ENCODE assay signal across 16 cellular contexts in the genomic region with DNA sequence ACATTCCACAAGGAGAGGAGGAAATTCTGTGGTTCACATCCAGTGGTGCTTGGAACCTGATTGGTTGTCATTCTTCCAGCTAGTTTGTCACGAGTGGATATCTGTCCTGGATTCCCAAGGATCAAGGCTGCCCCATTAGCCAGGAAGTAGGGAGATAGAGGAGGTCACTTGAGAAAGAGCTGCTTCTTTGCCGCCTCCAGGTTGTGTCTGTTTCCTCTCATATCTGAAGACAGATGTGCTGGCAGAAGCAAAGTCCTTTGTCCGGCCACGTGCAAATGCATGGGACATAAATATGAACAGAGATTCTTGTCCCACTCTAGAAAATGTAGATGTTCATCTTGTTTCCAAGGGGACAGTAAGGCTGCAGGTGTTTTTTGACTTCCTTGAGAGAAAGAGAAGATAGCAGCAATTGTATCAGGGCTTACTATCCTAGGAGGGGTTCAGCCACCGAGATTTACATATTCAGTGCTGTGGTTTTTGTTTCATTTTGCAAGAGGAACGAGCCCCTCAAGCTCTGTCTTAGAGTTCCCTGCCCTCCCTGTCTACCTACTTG.
DNase-seq lines count a peak whose midpoint lies in the region; ATAC-seq, FAIRE-seq and TF ChIP-seq lines count a peak whose summit lies in the region.
"Had no signal": no experiment of that assay in that cellular context is flagged by ENCODE, and none has a peak within 500 bp of the region (broad histone marks: within the 10 kb centered on the region; RNA-seq: fewer than 3 reads in every experiment).

No MANE protein-coding gene starts in this region.

- peaks cover 12% of the 10 kb centered on the region for H3K79me2 ChIP-seq in GM12878 (ENCODE audit: control insufficient read depth, insufficient read depth, low read length)

- CTCF ChIA-PET in GM12878 (lab: Yijun Ruan, JAX): interaction anchor here (0.6 to 1.3 kb wide), 2 partner anchors 14 to 440 kb away, joined by 5 to 6 read pairs; no protein-coding TSS in a partner anchor
- CTCF ChIA-PET in HEK293T (lab: Yijun Ruan, JAX): interaction anchor here (0.7 kb wide), 1 partner anchor 150 kb away, joined by 3 read pairs; no protein-coding TSS in a partner anchor

- intact Hi-C loops in GM12878 (cut with micrococcal nuclease; ENCODE audit: unreplicated experiment): no loop called here

- H3K27ac ChIP-seq in GM12878 (ENCODE audit: control insufficient read depth, insufficient read depth): peak overlapping the region; percentile 67
- H3K27ac ChIP-seq: SJSA1, testis had no signal

- DNase-seq in GM06990 (ENCODE audit: extremely low read depth, insufficient read length) (peak; percentile 16), GM12878 (ENCODE audit: low read depth, low spot score) (no peak), HEK293T (ENCODE audit: extremely low spot score) (no peak), GM19238 (ENCODE audit: insufficient read length, low spot score) (no peak), NCI-H1105 (lab: John Stamatoyannopoulos, UW) (no peak)
- DNase-seq: activated CD4-positive, alpha-beta T cell treated with anti-CD3 and anti-CD28 coated beads for 4 hours; dermis blood vessel endothelial cell; left ventricle myocardium superior; NCI-H2171 treated with DMSO at 0.1 percent for 48 hours; stimulated activated CD4-positive, alpha-beta T cell treated with anti-CD3 and anti-CD28 coated beads, Interleukin-4, amount 100 ng/mL, for 4 hours; testis had no signal

- H3K27me3 ChIP-seq in GM06990 (replicated peaks; ENCODE audit: control insufficient read depth, insufficient read depth, low read length) (no peaks in the 10 kb centered on the region), GM12878 (replicated peaks in 1 of 2; ENCODE audit: control insufficient read depth in 2 of 2, insufficient read depth in 2 of 2, low read length in 1 of 2) (no peaks in the 10 kb centered on the region)
- H3K27me3 ChIP-seq: SJSA1, testis had no signal

- no peaks in the 10 kb centered on the region for H3K36me3 ChIP-seq in GM06990 (ENCODE audit: control insufficient read depth, insufficient read depth, low read length)
- H3K36me3 ChIP-seq in GM12878 (ENCODE audit: control insufficient read depth in 2 of 2, insufficient read depth in 2 of 2, low read length in 1 of 2): no peaks in the 10 kb centered on the region
- H3K36me3 ChIP-seq: SJSA1 had no signal

- ATAC-seq in GM21360 (IDR thresholded peaks at IDR 0.05; ENCODE audit: unreplicated experiment): peak; percentile 50
- peak; percentile 67 for ATAC-seq in HG03175 (IDR thresholded peaks at IDR 0.05; ENCODE audit: unreplicated experiment)
- ATAC-seq in GM12878: peak; percentile 78
- no peak for ATAC-seq in HG02884 (IDR thresholded peaks at IDR 0.05; ENCODE audit: unreplicated experiment)
- ATAC-seq: left ventricle myocardium superior had no signal

- 2% methylated on average over 4 of the region's 6 CpGs for WGBS in GM12878 (ENCODE audit: insufficient coverage, insufficient replicate concordance, low lambda C conversion rate, missing lambda C conversion rate)

- peak overlapping the region; percentile 92 for H3K4me2 ChIP-seq in GM12878 (ENCODE audit: control insufficient read depth, insufficient read depth)

- no peak for TF ChIP-seq POLR2A in GM12878 (IDR thresholded peaks at IDR 0.05; ENCODE audit: low read depth, low read length)

- no peak for TF ChIP-seq RAD21 in GM12878 (IDR thresholded peaks at IDR 0.05; ENCODE audit: insufficient read depth, low read depth, low read length)

- SMC1A ChIA-PET in GM12878 (lab: Charles Lee; ENCODE audit: uncharacterized antibody, unreplicated experiment): no interaction called here

- H3K9me3 ChIP-seq in GM12878 (replicated peaks; ENCODE audit: control insufficient read depth, insufficient read depth, low read length): no peaks in the 10 kb centered on the region
- H3K9me3 ChIP-seq: SJSA1, testis had no signal

- TF ChIP-seq CTCF in GM06990 (IDR thresholded peaks at IDR 0.05; ENCODE audit: insufficient read depth, low read length, poor library complexity, severe bottlenecking) (no peak), GM12878 (IDR thresholded peaks at IDR 0.05 in 2 of 3, conservative IDR thresholded peaks at IDR 0.05 in 1 of 3; ENCODE audit: control insufficient read depth in 2 of 3, extremely low read depth in 1 of 3, insufficient read depth in 1 of 3, low read depth in 3 of 3, low read length in 3 of 3) (no peak)

- H3K9ac ChIP-seq in GM12878 (ENCODE audit: control insufficient read depth, insufficient read depth, low read length): peak overlapping the region; percentile 62; the same call in 1 of the 2 replicates

- H3K4me3 ChIP-seq in GM06990 (replicated peaks; ENCODE audit: low read depth, low read length): peak overlapping the region; percentile 53
- peak overlapping the region; percentile 70 for H3K4me3 ChIP-seq in GM12878
- H3K4me3 ChIP-seq: SJSA1, testis had no signal

- no peaks in the 10 kb centered on the region; the same call in 1 of the 2 replicates for H3K4me1 ChIP-seq in GM12878 (ENCODE audit: control insufficient read depth, insufficient read depth, low read length)
- H3K4me1 ChIP-seq: SJSA1 had no signal

- RAD21 ChIA-PET in GM12878 (lab: Charles Lee; ENCODE audit: unreplicated experiment): interaction anchor here (0.7 kb wide), 1 partner anchor 14 kb away, joined by 3 read pairs; no protein-coding TSS in a partner anchor

- in situ Hi-C loops in GM12878 (cut with MboI): no loop called here

- H2AFZ ChIP-seq in GM12878 (ENCODE audit: control insufficient read depth, low read depth, low read length): peak overlapping the region; percentile 77

- no peak for TF ChIP-seq EP300 in GM12878 (IDR thresholded peaks at IDR 0.05; ENCODE audit: borderline replicate concordance in 1 of 2, control insufficient read depth in 1 of 2, low read depth in 2 of 2, low read length in 2 of 2)

- no peak for FAIRE-seq in GM12878 (lab: Jason Lieb, UNC)
- FAIRE-seq: H54 had no signal

- POLR2A ChIA-PET in GM12878 (lab: Charles Lee): no interaction called here
- POLR2A ChIA-PET in HEK293T (lab: Yijun Ruan, JAX): no interaction called here

- no TSS peak for BruUV-seq in GM12878 (replicated peaks; lab: Mats Ljungman, UMichigan)

- H4K20me1 ChIP-seq in GM12878 (ENCODE audit: control insufficient read depth, insufficient read depth): no peaks in the 10 kb centered on the region

TF ChIP-seq in GM12878, 131 proteins besides CTCF, POLR2A, EP300 and RAD21:
- TF ChIP-seq RUNX3 (IDR thresholded peaks at IDR 0.05; ENCODE audit: low read length): peak; percentile 42
- no peak for TF ChIP-seq EED (IDR thresholded peaks at IDR 0.05; ENCODE audit: low read depth)
- peak; percentile 81; the same call in 2 of the 3 replicates for TF ChIP-seq POU2F2 (IDR thresholded peaks at IDR 0.05; ENCODE audit: borderline replicate concordance, low read depth, low read length)

TF ChIP-seq in HEK293T, 16 proteins besides CTCF, POLR2A, EP300 and RAD21:
- no peak for TF ChIP-seq BHLHE40 (IDR thresholded peaks at IDR 0.05; ENCODE audit: borderline replicate concordance)
- no peak for TF ChIP-seq ELF4 (IDR thresholded peaks at IDR 0.05)
- TF ChIP-seq HDGF (IDR thresholded peaks at IDR 0.05; ENCODE audit: borderline replicate concordance): no peak
- TF ChIP-seq NFRKB (IDR thresholded peaks at IDR 0.05): no peak
- no peak for TF ChIP-seq L3MBTL2 (conservative IDR thresholded peaks at IDR 0.05)
- no peak for TF ChIP-seq LEF1 (IDR thresholded peaks at IDR 0.05; ENCODE audit: borderline replicate concordance)
- TF ChIP-seq SUZ12 (IDR thresholded peaks at IDR 0.05): no peak
- TF ChIP-seq CTBP1 (IDR thresholded peaks at IDR 0.05; ENCODE audit: borderline replicate concordance): no peak
- TF ChIP-seq FOXM1 (IDR thresholded peaks at IDR 0.05; ENCODE audit: borderline replicate concordance): no peak
- no peak for TF ChIP-seq ZNF384 (IDR thresholded peaks at IDR 0.05)
- no peak for TF ChIP-seq FOXK2 (IDR thresholded peaks at IDR 0.05)
- TF ChIP-seq SP1 (IDR thresholded peaks at IDR 0.05): no peak
- TF ChIP-seq FOXA1 (IDR thresholded peaks at IDR 0.05): no peak
- TF ChIP-seq, protein P1, sequence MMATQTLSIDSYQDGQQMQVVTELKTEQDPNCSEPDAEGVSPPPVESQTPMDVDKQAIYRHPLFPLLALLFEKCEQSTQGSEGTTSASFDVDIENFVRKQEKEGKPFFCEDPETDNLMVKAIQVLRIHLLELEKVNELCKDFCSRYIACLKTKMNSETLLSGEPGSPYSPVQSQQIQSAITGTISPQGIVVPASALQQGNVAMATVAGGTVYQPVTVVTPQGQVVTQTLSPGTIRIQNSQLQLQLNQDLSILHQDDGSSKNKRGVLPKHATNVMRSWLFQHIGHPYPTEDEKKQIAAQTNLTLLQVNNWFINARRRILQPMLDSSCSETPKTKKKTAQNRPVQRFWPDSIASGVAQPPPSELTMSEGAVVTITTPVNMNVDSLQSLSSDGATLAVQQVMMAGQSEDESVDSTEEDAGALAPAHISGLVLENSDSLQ (IDR thresholded peaks at IDR 0.05): no peak
- no peak for TF ChIP-seq ARNT (IDR thresholded peaks at IDR 0.05)
